8 cellular contexts compared by ENCODE assay signal in the genomic region with DNA sequence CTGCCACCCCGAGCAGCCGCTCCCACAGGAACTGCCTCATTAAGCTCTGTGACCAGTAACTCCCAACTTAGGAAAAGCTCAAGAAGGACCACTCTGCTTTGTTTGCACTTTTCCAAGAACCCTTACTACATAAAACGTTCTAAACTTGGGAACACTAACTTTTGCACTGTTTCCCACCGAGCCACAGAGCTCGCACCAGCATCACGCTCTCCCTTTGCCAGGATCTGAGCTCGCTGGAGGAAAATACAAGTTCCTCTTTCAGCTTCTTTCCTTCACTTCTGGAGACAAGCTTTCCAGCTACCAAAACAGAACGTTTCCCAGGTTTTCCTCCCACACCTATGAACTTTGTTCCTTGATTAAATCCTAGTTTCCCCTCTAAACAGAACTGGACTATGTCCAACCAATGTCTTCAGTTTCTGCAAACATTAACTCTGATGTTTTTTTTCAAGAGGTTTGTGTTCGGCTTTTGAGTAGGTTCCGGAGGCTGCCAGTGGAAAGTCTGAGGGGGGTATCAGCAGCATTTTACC.
DNase-seq lines count a peak whose midpoint lies in the region; ATAC-seq and TF ChIP-seq lines count a peak whose summit lies in the region.

No MANE protein-coding gene starts in this region.

- no peaks in the 10 kb centered on the region for H3K27me3 ChIP-seq in adrenal gland
- H3K27me3 ChIP-seq in skeletal muscle satellite cell (ENCODE audit: control insufficient read depth, insufficient read depth, low read length): no peaks in the 10 kb centered on the region
- no peaks in the 10 kb centered on the region for H3K27me3 ChIP-seq in H9 (ENCODE audit: insufficient read depth, low read length)

- TF ChIP-seq CTCF in adrenal gland (IDR thresholded peaks at IDR 0.05) (no peak), H9 (conservative IDR thresholded peaks at IDR 0.05) (no peak)

- H4K91ac ChIP-seq in H9 (ENCODE audit: insufficient read length, low read depth, low read length): no peak overlapping the region

- H2BK12ac ChIP-seq in H9 (ENCODE audit: insufficient read length, low read depth, low read length): no peak overlapping the region

- H3K27me3 Mint-ChIP-seq in H9 (ENCODE audit: low read depth): peaks cover 29% of the 10 kb centered on the region

- H3K14ac ChIP-seq in H9 (ENCODE audit: insufficient read depth, low read length): no peak overlapping the region

- H3K27ac Mint-ChIP-seq in H9: peak overlapping the region in 1 of 3 experiments; percentile 62; a peak in 2 of 7 replicates

- H3K27ac ChIP-seq in adrenal gland: peak overlapping the region in 4 of 5 donors; percentile 83 to 91 (median 88)
- H3K27ac ChIP-seq in H9 (ENCODE audit: insufficient read length, low read depth, low read length): no peak overlapping the region

- no peak overlapping the region for H4K5ac ChIP-seq in H9 (ENCODE audit: insufficient read length, low read depth, low read length)

- no peak overlapping the region for H4K8ac ChIP-seq in H9 (replicated peaks; ENCODE audit: insufficient read length, low read depth, low read length)

- no peaks in the 10 kb centered on the region; a peak in 1 of 7 replicates for H3K36me3 Mint-ChIP-seq in H9 (ENCODE audit: insufficient read depth in 1 of 3, low read depth in 3 of 3)

- DNase-seq in adrenal gland: no peak
- peak; percentile 44 for DNase-seq in kidney glomerular epithelial cell (lab: John Stamatoyannopoulos, UW)
- DNase-seq in NCI-H748 treated with DMSO at 0.1 percent for 48 hours (lab: John Stamatoyannopoulos, UW): no peak
- no peak for DNase-seq in superior temporal gyrus (ENCODE audit: extremely low spot score)
- no peak for DNase-seq in H9

- no peaks in the 10 kb centered on the region for H3K9me3 ChIP-seq in ES-I3 (ENCODE audit: control insufficient read depth, insufficient read depth, low read length)
- H3K9me3 ChIP-seq in adrenal gland (replicated peaks in 1 of 3): no peaks in the 10 kb centered on the region
- no peaks in the 10 kb centered on the region for H3K9me3 ChIP-seq in skeletal muscle satellite cell (replicated peaks; ENCODE audit: low read length)
- H3K9me3 ChIP-seq in H9 (ENCODE audit: control insufficient read depth, low read depth, low read length): no peaks in the 10 kb centered on the region

- intact Hi-C loops in adrenal gland (cut with DNase I): loop anchor here (10.0 kb wide), 1 partner anchor 521 kb away; no protein-coding TSS in a partner anchor

- no peak overlapping the region for H3K56ac ChIP-seq in H9 (ENCODE audit: insufficient read length, low read depth, low read length)

- H2BK120ac ChIP-seq in H9 (ENCODE audit: low read depth, low read length, poor library complexity, severe bottlenecking): no peak overlapping the region

- no peak overlapping the region for H2AK5ac ChIP-seq in H9 (ENCODE audit: insufficient read length, low read length)

- H3K9me3 Mint-ChIP-seq in H9: no peaks in the 10 kb centered on the region

- H3K79me2 ChIP-seq in H9 (ENCODE audit: insufficient read depth, low read length): no peaks in the 10 kb centered on the region

- H3K9ac ChIP-seq in ES-I3 (ENCODE audit: low read depth, low read length) (peak overlapping the region; percentile 2; the same call in 1 of the 2 replicates), skeletal muscle satellite cell (ENCODE audit: low read depth, low read length) (peak overlapping the region; percentile 75), H9 (ENCODE audit: extremely low read depth, insufficient read length, low read length) (no peak overlapping the region)

- H3K4ac ChIP-seq in H9 (ENCODE audit: low read depth, low read length): no peak overlapping the region

- H3K4me3 ChIP-seq in adrenal gland (no peak overlapping the region), skeletal muscle satellite cell (ENCODE audit: low read length) (peak overlapping the region; percentile 66)

- H3K4me2 ChIP-seq in skeletal muscle satellite cell (ENCODE audit: low read length) (peak overlapping the region; percentile 86), H9 (ENCODE audit: insufficient read depth, insufficient read length, low read length) (no peak overlapping the region)

- ATAC-seq in HG02759 (IDR thresholded peaks at IDR 0.05; ENCODE audit: unreplicated experiment): no peak

- no peak overlapping the region for H2BK20ac ChIP-seq in H9 (ENCODE audit: low read depth, low read length, poor library complexity, severe bottlenecking)

- H3K4me3 Mint-ChIP-seq in H9: 0 out of 5 replicates have a peak overlapping the region, but pooled peaks of 1 of the 2 experiments have one; percentile 19

- no peak for TF ChIP-seq POLR2A in adrenal gland (IDR thresholded peaks at IDR 0.05)

- no peak overlapping the region for H3K23ac ChIP-seq in H9 (ENCODE audit: insufficient read length, low read depth, low read length)

- H3T11ph ChIP-seq in H9 (ENCODE audit: low read length): no peak overlapping the region

- no peaks in the 10 kb centered on the region for H4K20me1 ChIP-seq in H9 (ENCODE audit: control insufficient read depth, insufficient read depth, insufficient read length)

- H3K23me2 ChIP-seq in H9 (ENCODE audit: insufficient read length, low read depth, low read length, poor library complexity, severe bottlenecking): peaks cover 5% of the 10 kb centered on the region

- H2BK5ac ChIP-seq in H9 (ENCODE audit: insufficient read length, low read length): no peak overlapping the region

- H3K4me1 ChIP-seq in ES-I3 (ENCODE audit: insufficient read depth, low read length) (peaks cover 29% of the 10 kb centered on the region), adrenal gland (replicated peaks in 1 of 2) (peaks cover 12 to 20% of the 10 kb centered on the region in 2 donors), skeletal muscle satellite cell (ENCODE audit: control insufficient read depth, insufficient read depth, low read length) (peaks cover 18% of the 10 kb centered on the region), H9 (ENCODE audit: insufficient read depth, low read length) (peaks cover 4% of the 10 kb centered on the region; the same call in 1 of the 2 replicates)

- peaks cover 51 to 54% of the 10 kb centered on the region in 2 experiments for H3K4me1 Mint-ChIP-seq in H9

- H2BK15ac ChIP-seq in H9 (ENCODE audit: low read depth, low read length): no peak overlapping the region

- no peak overlapping the region for H3K18ac ChIP-seq in H9 (ENCODE audit: insufficient read length, low read depth, low read length)

- H3K36me3 ChIP-seq in ES-I3 (ENCODE audit: insufficient read depth, low read length) (no peaks in the 10 kb centered on the region), adrenal gland (replicated peaks in 1 of 2) (no peaks in the 10 kb centered on the region), skeletal muscle satellite cell (ENCODE audit: insufficient read depth, low read length) (no peaks in the 10 kb centered on the region)

- 47 to 65% (median 52%) methylated on average over 10 of the region's 10 CpGs for WGBS in adrenal gland, 4 donors
- WGBS in H9 (ENCODE audit: extremely low coverage, insufficient read length, low lambda C conversion rate): no CpG with 5 or more reads among the region's 10 CpGs

- H3K79me1 ChIP-seq in H9 (ENCODE audit: insufficient read depth, low read depth, low read length, poor library complexity, severe bottlenecking): no peaks in the 10 kb centered on the region

- H2AFZ ChIP-seq in H9 (ENCODE audit: low read length): no peak overlapping the region
